Comparison of ENCODE assay signal across 13 cellular contexts in the genomic region with DNA sequence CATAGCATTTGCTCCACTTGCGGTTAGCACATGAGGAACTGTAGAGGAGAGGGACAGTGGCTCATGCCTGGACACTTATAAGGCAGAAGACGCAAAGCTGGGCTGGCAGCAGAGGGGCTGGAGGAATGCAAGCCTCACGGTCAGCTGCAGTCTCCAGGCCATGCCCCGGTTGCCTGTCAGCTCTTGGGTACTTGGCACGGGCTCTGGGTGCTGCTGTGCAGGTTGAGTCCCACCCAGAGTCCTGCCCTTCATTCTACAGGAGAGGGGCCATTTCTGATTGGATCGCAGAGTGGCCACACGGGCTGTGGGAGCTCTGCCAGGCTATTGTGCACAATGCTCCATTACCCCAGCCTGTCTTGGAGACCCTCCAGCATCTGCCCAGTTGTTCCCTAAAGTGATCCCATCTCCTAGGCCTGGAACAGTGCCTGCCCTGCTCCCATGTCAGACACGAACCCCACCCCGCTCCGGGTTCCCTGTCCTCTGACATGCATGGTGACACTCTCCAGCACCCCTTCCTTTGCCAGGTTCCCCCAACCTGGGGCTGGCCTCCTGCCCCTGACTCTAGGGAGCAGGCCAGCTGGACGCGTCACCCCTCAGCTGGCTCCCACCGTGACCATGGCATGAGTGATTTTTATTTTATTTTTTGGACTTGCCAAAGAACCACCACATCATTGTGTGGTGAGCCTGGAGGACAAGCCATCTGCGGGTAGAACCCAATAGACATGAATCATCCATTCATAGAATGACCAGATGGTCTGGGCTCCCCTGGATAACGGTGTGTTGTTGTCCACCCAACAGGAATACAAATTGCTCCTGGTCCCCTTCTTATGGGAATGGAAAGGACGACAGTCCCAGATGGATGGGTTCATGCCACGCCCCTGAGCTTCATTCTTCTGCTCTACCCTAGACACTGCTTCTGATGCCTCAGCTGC. TPM values are rescaled to one million over a fixed set of nuclear protein-coding genes. Genes with fewer than 3 reads are reported as not detected.
DNase-seq lines count a peak whose midpoint lies in the region; ATAC-seq and TF ChIP-seq lines count a peak whose summit lies in the region.
"Had no signal": no experiment of that assay in that cellular context is flagged by ENCODE, and none has a peak within 500 bp of the region (broad histone marks: within the 10 kb centered on the region; RNA-seq: fewer than 3 reads in every experiment).

No MANE protein-coding gene starts in this region.

- no peaks in the 10 kb centered on the region for H3K9me3 Mint-ChIP-seq in activated T-helper 2 cell treated with anti-CD3 and anti-CD28 coated beads, Interferon-gamma antibody, Interleukin-2, Interleukin-4, amounts not matched to agents 10 μg/mL and 5 μg/mL and 100 μg/mL, durations not matched to agents 14 hours and 24 hours and 36 hours

- H3K27ac Mint-ChIP-seq in activated T-helper 2 cell treated with anti-CD3 and anti-CD28 coated beads, Interferon-gamma antibody, Interleukin-2, Interleukin-4, amounts not matched to agents 10 μg/mL and 5 μg/mL and 100 μg/mL, durations not matched to agents 14 hours and 24 hours and 36 hours: no peak overlapping the region
- H3K27ac Mint-ChIP-seq: progenitor cell of endocrine pancreas had no signal

- H3K4me1 Mint-ChIP-seq in activated T-helper 2 cell treated with anti-CD3 and anti-CD28 coated beads, Interferon-gamma antibody, Interleukin-2, Interleukin-4, amounts not matched to agents 10 μg/mL and 5 μg/mL and 100 μg/mL, durations not matched to agents 14 hours and 24 hours and 36 hours (ENCODE audit: low read depth): peaks cover 15% of the 10 kb centered on the region

- H3K36me3 ChIP-seq in left ventricle myocardium inferior (no peaks in the 10 kb centered on the region), thyroid gland (no peaks in the 10 kb centered on the region)
- H3K36me3 ChIP-seq: BE2C had no signal

- DNase-seq in cardiac septum (ENCODE audit: low spot score): peak; percentile 38
- no peak for DNase-seq in left ventricle myocardium inferior
- DNase-seq in activated T-helper 2 cell treated with anti-CD3 and anti-CD28 coated beads, Interferon-gamma antibody, Interleukin-2, Interleukin-4, amounts not matched to agents 10 μg/mL and 5 μg/mL and 100 μg/mL, durations not matched to agents 14 hours and 24 hours and 36 hours (ENCODE audit: low spot score): peak; percentile 6
- DNase-seq in mucosa of gallbladder (ENCODE audit: low spot score): peak; percentile 8
- peak; percentile 65 to 74 for DNase-seq in thyroid gland
- DNase-seq in A172 (ENCODE audit: low spot score): no peak
- DNase-seq in NCI-H345 (lab: John Stamatoyannopoulos, UW): no peak
- DNase-seq: BE2C; effector CD8-positive, alpha-beta T cell; midbrain; MM.1S had no signal

- no peak overlapping the region for H3K27ac ChIP-seq in left ventricle myocardium inferior (replicated peaks)
- H3K27ac ChIP-seq in thyroid gland: no peak overlapping the region

- H3K27me3 Mint-ChIP-seq in activated T-helper 2 cell treated with anti-CD3 and anti-CD28 coated beads, Interferon-gamma antibody, Interleukin-2, Interleukin-4, amounts not matched to agents 10 μg/mL and 5 μg/mL and 100 μg/mL, durations not matched to agents 14 hours and 24 hours and 36 hours (ENCODE audit: low read depth): no peaks in the 10 kb centered on the region
- H3K27me3 Mint-ChIP-seq: progenitor cell of endocrine pancreas had no signal

- TF ChIP-seq CTCF in left ventricle myocardium inferior (IDR thresholded peaks at IDR 0.05; ENCODE audit: borderline replicate concordance): no peak
- no peak for TF ChIP-seq CTCF in thyroid gland (IDR thresholded peaks at IDR 0.05)

- H3K27me3 ChIP-seq in left ventricle myocardium inferior (ENCODE audit: low read depth): no peaks in the 10 kb centered on the region
- no peaks in the 10 kb centered on the region for H3K27me3 ChIP-seq in thyroid gland
- H3K27me3 ChIP-seq: BE2C had no signal

- H3K4me3 ChIP-seq in left ventricle myocardium inferior (no peak overlapping the region), thyroid gland (replicated peaks in 1 of 3) (no peak overlapping the region)

- intact Hi-C loops in cardiac septum (cut with DNase I): no loop called here
- intact Hi-C loops in left ventricle myocardium inferior (cut with micrococcal nuclease): no loop called here
- intact Hi-C loops in activated T-helper 2 cell treated with anti-CD3 and anti-CD28 coated beads, Interferon-gamma antibody, Interleukin-2, Interleukin-4, amounts not matched to agents 10 μg/mL and 5 μg/mL and 100 μg/mL, durations not matched to agents 14 hours and 24 hours and 36 hours (cut with micrococcal nuclease): no loop called here
- intact Hi-C loops in thyroid gland (cut with DNase I): no loop called here

- 54 to 59% methylated on average over 16 to 17 of the region's 17 CpGs for WGBS in thyroid gland, 2 donors

- no peaks in the 10 kb centered on the region for H3K9me3 ChIP-seq in left ventricle myocardium inferior (replicated peaks)
- H3K9me3 ChIP-seq in thyroid gland: no peaks in the 10 kb centered on the region
- H3K9me3 ChIP-seq: BE2C had no signal

- TF ChIP-seq POLR2A in thyroid gland (IDR thresholded peaks at IDR 0.05): no peak

- ATAC-seq in HG03378 (IDR thresholded peaks at IDR 0.05; ENCODE audit: unreplicated experiment): no peak

- H3K36me3 Mint-ChIP-seq in activated T-helper 2 cell treated with anti-CD3 and anti-CD28 coated beads, Interferon-gamma antibody, Interleukin-2, Interleukin-4, amounts not matched to agents 10 μg/mL and 5 μg/mL and 100 μg/mL, durations not matched to agents 14 hours and 24 hours and 36 hours (ENCODE audit: low read depth): no peaks in the 10 kb centered on the region

- H3K4me1 ChIP-seq in left ventricle myocardium inferior: peaks cover 23% of the 10 kb centered on the region
- H3K4me1 ChIP-seq in thyroid gland: peaks cover 30 to 37% of the 10 kb centered on the region in 2 donors

- no peak overlapping the region for H3K4me3 Mint-ChIP-seq in activated T-helper 2 cell treated with anti-CD3 and anti-CD28 coated beads, Interferon-gamma antibody, Interleukin-2, Interleukin-4, amounts not matched to agents 10 μg/mL and 5 μg/mL and 100 μg/mL, durations not matched to agents 14 hours and 24 hours and 36 hours (ENCODE audit: low read depth)

RNA-seq across cellular contexts. Expression of a gene that starts 51.0 kb away (rescaled TPM):
- total RNA-seq in cardiac septum (35.7 TPM), left ventricle myocardium inferior (62.3 TPM), mucosa of gallbladder (86.0 TPM), thyroid gland (100 to 1,000 TPM in 2 of 4 donors, 10 to 100 TPM in 2; 84.0 to 117 (median 97.6) TPM)
- 127 and 132 TPM in 2 replicates for total RNA-seq in activated T-helper 2 cell treated with anti-CD3 and anti-CD28 coated beads, Interferon-gamma antibody, Interleukin-2, Interleukin-4, amounts not matched to agents 10 μg/mL and 5 μg/mL and 100 μg/mL, durations not matched to agents 14 hours and 24 hours and 36 hours
- total RNA-seq in A172 (2014; rRNA removed; shearing (Covaris generic)): 19.6 and 27.9 TPM in 2 replicates

Comparison
In these comparisons a context has a peak if more than half of its experiments do, and no peak if none do; other contexts are left out.
1. DNase-seq: peak in cardiac septum (single experiment), activated T-helper 2 cell treated with anti-CD3 and anti-CD28 coated beads, Interferon-gamma antibody, Interleukin-2, Interleukin-4, amounts not matched to agents 10 μg/mL and 5 μg/mL and 100 μg/mL, durations not matched to agents 14 hours and 24 hours and 36 hours (single experiment), mucosa of gallbladder (single experiment) and thyroid gland (2 of 2); none in left ventricle myocardium inferior (single experiment), A172 (single experiment) and NCI-H345 (single experiment).